8 cellular contexts compared by ENCODE assay signal in the genomic region with DNA sequence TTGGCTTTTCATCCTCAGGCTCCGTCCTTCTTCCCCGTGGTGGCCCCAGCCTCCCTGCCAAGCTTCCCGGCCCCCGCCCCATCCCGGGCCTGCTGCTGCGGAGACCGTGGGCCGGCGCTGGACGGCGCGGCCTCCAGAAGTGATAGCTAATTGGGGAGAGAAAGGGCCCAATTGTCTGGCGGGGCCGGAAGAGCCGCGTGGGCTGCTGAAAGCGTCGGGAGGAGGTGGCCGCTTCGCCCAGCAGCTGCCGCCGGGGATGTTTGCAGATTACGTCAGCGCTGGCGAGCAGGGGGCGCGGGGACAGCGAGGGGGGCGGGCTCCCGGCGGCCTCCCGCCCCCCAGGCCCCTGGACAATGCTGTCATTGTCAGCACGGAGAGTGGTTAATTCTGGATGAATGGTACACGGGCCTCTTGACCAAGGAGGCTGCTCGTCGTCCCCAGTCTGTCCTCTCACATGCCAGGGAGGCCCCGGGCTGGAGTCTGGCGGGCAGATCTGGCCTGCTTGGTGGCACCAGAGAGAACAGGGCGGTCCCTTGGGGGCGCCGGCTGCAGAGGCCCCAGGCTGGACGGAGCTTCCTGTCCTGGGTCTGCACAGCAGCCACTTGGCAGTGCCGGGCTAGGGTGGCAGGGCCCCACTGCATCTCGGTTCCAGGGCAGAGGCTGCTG. TPM values are rescaled to one million over a fixed set of nuclear protein-coding genes. Genes with fewer than 3 reads are reported as not detected.
DNase-seq lines count a peak whose midpoint lies in the region; ATAC-seq and TF ChIP-seq lines count a peak whose summit lies in the region.

No MANE protein-coding gene starts in this region.

- in situ Hi-C loops in astrocyte of the spinal cord (cut with HindIII; ENCODE audit: low sequenced_read_pairs) = no loop called here

- no peaks in the 10 kb centered on the region for H3K9me3 ChIP-seq in thoracic aorta

- ATAC-seq in thoracic aorta (ENCODE audit: insufficient number of reproducible peaks, low FRiP score, low read depth) (peak; percentile 17), GM21619 (IDR thresholded peaks at IDR 0.05; ENCODE audit: unreplicated experiment) (no peak)

- H3K4me1 ChIP-seq in thoracic aorta (ENCODE audit: control insufficient read depth in 1 of 2, low read depth in 2 of 2) = peaks cover 0 to 17% of the 10 kb centered on the region in 2 donors

- no peaks in the 10 kb centered on the region for H3K36me3 ChIP-seq in thoracic aorta

- H3K27ac ChIP-seq in thoracic aorta = peak overlapping the region in 1 of 2 donors; percentile 42

- no peak for TF ChIP-seq CTCF in astrocyte of the spinal cord (IDR thresholded peaks at IDR 0.05; ENCODE audit: low read depth, low read length)
- TF ChIP-seq CTCF in thoracic aorta (IDR thresholded peaks at IDR 0.05) = no peak

- DNase-seq in NCI-H510A (lab: John Stamatoyannopoulos, UW) (peak; percentile 18), NCI-H510A treated with DMSO at 0.1 percent for 48 hours (lab: John Stamatoyannopoulos, UW) (no peak), astrocyte of the spinal cord (ENCODE audit: low read depth, low spot score) (peak; percentile 46), left kidney (ENCODE audit: low read depth, low spot score) (peak; percentile 88), thoracic aorta (ENCODE audit: low spot score) (no peak), kidney tubule cell (ENCODE audit: low spot score) (no peak), HK-2 (ENCODE audit: unreplicated experiment) (no peak)

- H3K27me3 ChIP-seq in thoracic aorta (replicated peaks; ENCODE audit: insufficient read depth) = no peaks in the 10 kb centered on the region

- H3K4me3 ChIP-seq in astrocyte of the spinal cord (ENCODE audit: low read depth, low read length) = no peak overlapping the region
- peak overlapping the region; percentile 61 for H3K4me3 ChIP-seq in thoracic aorta

RNA-seq across cellular contexts. Expression of gene SMIM38, which starts 1.6 kb away (rescaled TPM):
- 1 to 10 TPM; 3.0 to 4.2 TPM for total RNA-seq in thoracic aorta

Comparison
In these comparisons a context has a peak if more than half of its experiments do, and no peak if none do; other contexts are left out.
1. DNase-seq: peak in NCI-H510A (single experiment), astrocyte of the spinal cord (single experiment) and left kidney (single experiment); none in NCI-H510A treated with DMSO at 0.1 percent for 48 hours (single experiment), thoracic aorta (single experiment), kidney tubule cell (single experiment) and HK-2 (single experiment).